In the genomic region with DNA sequence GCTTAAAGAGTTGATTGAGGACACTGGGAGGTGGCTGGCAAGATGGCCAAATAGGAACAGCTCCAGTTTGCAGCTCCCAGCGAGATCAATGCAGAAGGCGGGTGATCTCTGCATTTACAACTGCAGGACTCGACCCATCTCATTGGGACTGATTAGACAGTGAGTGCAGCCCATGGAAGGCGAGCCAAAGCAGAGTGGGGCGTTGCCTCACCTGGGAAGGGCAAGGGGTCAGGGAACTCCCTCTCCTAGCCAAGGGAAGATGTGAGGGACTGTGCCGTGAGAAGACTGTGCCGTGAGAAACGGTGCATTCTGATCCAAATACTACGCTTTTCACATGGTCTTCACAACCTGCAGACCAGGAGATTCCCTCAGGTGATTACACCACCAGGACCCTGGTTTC, we compare ENCODE assay signal across 27 cellular contexts.
"Had no signal": no experiment of that assay in that cellular context is flagged by ENCODE, and none has a peak within 500 bp of the region (broad histone marks: within the 10 kb centered on the region; RNA-seq: fewer than 3 reads in every experiment).

No MANE protein-coding gene starts in this region.

- H3K4me1 Mint-ChIP-seq: naive thymus-derived CD4-positive, alpha-beta T cell; natural killer cell; nephron; neural progenitor cell; stimulated activated effector memory CD8-positive, alpha-beta T cell treated with anti-CD3 and anti-CD28 coated beads, Interleukin-12 subunit alpha, Interleukin-12 subunit beta, amount 100 ng/mL, for 72 hours had no signal

- DNase-seq: naive thymus-derived CD4-positive, alpha-beta T cell; natural killer cell; occipital lobe; ovary; psoas muscle; right cardiac atrium; right lobe of liver; sigmoid colon; stimulated activated CD4-positive, alpha-beta T cell treated with anti-CD3 and anti-CD28 coated beads, Interleukin-15, amount 100 ng/mL, for 24 hours; stimulated activated CD4-positive, alpha-beta T cell treated with anti-CD3 and anti-CD28 coated beads, Interleukin-2, amount 100 ng/mL, for 24 hours; stimulated activated CD4-positive, alpha-beta T cell treated with anti-CD3 and anti-CD28 coated beads, Interleukin-2, amount 100 ng/mL, for 48 hours; stimulated activated CD4-positive, alpha-beta T cell treated with anti-CD3 and anti-CD28 coated beads, Interleukin-4, amount 100 ng/mL, for 24 hours; stimulated activated naive B cell treated with anti-CD40 and anti-IgM and Interleukin-4, amounts not matched to agents 10 μg/mL and 1 μg/mL and 100 μg/mL, for 72 hours; stimulated activated naive CD4-positive, alpha-beta T cell treated with Interleukin-2 at 50 U/mL for 16 hours; stomach; thyroid gland; transverse colon; upper lobe of left lung had no signal

- H3K27me3 ChIP-seq: neural progenitor cell, ovary, right lobe of liver, sigmoid colon, stomach, thyroid gland, transverse colon, upper lobe of left lung, vagina had no signal

- H3K27ac Mint-ChIP-seq: naive thymus-derived CD4-positive, alpha-beta T cell; natural killer cell; nephron; neural progenitor cell; progenitor cell of endocrine pancreas; stimulated activated effector memory CD8-positive, alpha-beta T cell treated with anti-CD3 and anti-CD28 coated beads, Interleukin-12 subunit alpha, Interleukin-12 subunit beta, amount 100 ng/mL, for 72 hours; stimulated activated naive B cell treated with anti-CD40 and anti-IgM and Interleukin-4, amounts not matched to agents 10 μg/mL and 1 μg/mL and 100 μg/mL, for 72 hours; stimulated activated naive CD8-positive, alpha-beta T cell treated with anti-CD3 and anti-CD28 coated beads, Interleukin-15, Interleukin-2, amounts not matched to agents 100 ng/mL and 50 ng/mL, for 24 hours had no signal

- ATAC-seq: naive thymus-derived CD4-positive, alpha-beta T cell; natural killer cell; psoas muscle; right cardiac atrium; right lobe of liver; stimulated activated effector memory CD8-positive, alpha-beta T cell treated with anti-CD3 and anti-CD28 coated beads, Interleukin-12 subunit alpha, Interleukin-12 subunit beta, amount 100 ng/mL, for 72 hours; stimulated activated naive B cell treated with anti-CD40 and anti-IgM and Interleukin-4, amounts not matched to agents 10 μg/mL and 1 μg/mL and 100 μg/mL, for 72 hours had no signal

- H3K4me3 Mint-ChIP-seq: naive thymus-derived CD4-positive, alpha-beta T cell; natural killer cell; nephron; neural progenitor cell; stimulated activated effector memory CD8-positive, alpha-beta T cell treated with anti-CD3 and anti-CD28 coated beads, Interleukin-12 subunit alpha, Interleukin-12 subunit beta, amount 100 ng/mL, for 72 hours; stimulated activated naive B cell treated with anti-CD40 and anti-IgM and Interleukin-4, amounts not matched to agents 10 μg/mL and 1 μg/mL and 100 μg/mL, for 72 hours; stimulated activated naive CD8-positive, alpha-beta T cell treated with anti-CD3 and anti-CD28 coated beads, Interleukin-15, Interleukin-2, amounts not matched to agents 100 ng/mL and 50 ng/mL, for 24 hours had no signal

- FAIRE-seq: urothelium cell line had no signal

- H3K27me3 Mint-ChIP-seq: progenitor cell of endocrine pancreas; stimulated activated naive B cell treated with anti-CD40 and anti-IgM and Interleukin-4, amounts not matched to agents 10 μg/mL and 1 μg/mL and 100 μg/mL, for 72 hours; stimulated activated naive CD8-positive, alpha-beta T cell treated with anti-CD3 and anti-CD28 coated beads, Interleukin-15, Interleukin-2, amounts not matched to agents 100 ng/mL and 50 ng/mL, for 24 hours had no signal

- H3K9me3 ChIP-seq: ovary, sigmoid colon, thoracic aorta, thyroid gland, vagina had no signal

- H3K27ac ChIP-seq: neural progenitor cell, ovary, parathyroid adenoma, psoas muscle, right lobe of liver, sigmoid colon, stomach, thoracic aorta, thyroid gland, transverse colon, upper lobe of left lung, vagina had no signal

- H3K36me3 ChIP-seq: ovary, right lobe of liver, sigmoid colon, thoracic aorta, thyroid gland, transverse colon, upper lobe of left lung, vagina had no signal

- H3K36me3 Mint-ChIP-seq: stimulated activated effector memory CD8-positive, alpha-beta T cell treated with anti-CD3 and anti-CD28 coated beads, Interleukin-12 subunit alpha, Interleukin-12 subunit beta, amount 100 ng/mL, for 72 hours had no signal

- H3K4me3 ChIP-seq: neural progenitor cell, ovary, psoas muscle, right lobe of liver, sigmoid colon, stomach, thoracic aorta, thyroid gland, transverse colon, upper lobe of left lung, vagina had no signal

- H3K9ac ChIP-seq: neural progenitor cell, parathyroid adenoma had no signal

- H3K4me1 ChIP-seq: neural progenitor cell, parathyroid adenoma, psoas muscle, right lobe of liver, stomach, thyroid gland, transverse colon, upper lobe of left lung, vagina had no signal
